ENCODE assay signal across 25 cellular contexts in genomic region chr11:91075032-91075695, GRCh38.
"Had no signal": no experiment of that assay in that cellular context is flagged by ENCODE, and none has a peak within 500 bp of the region (broad histone marks: within the 10 kb centered on the region; RNA-seq: fewer than 3 reads in every experiment).

No MANE protein-coding gene starts in this region.

- H3K4me3 ChIP-seq: K562, SJSA1, SK-N-MC had no signal

- H3K36me3 ChIP-seq: SJSA1 had no signal

- H3K9me3 ChIP-seq: SJSA1 had no signal

- H3K27me3 ChIP-seq: SJSA1 had no signal

- H3K27ac ChIP-seq: HL-60, KMS-11, RWPE1, SJSA1, SK-N-MC had no signal

- H3K4me1 ChIP-seq: SJSA1 had no signal

- ATAC-seq: K562, Panc1, PC-3 had no signal

- DNase-seq: MV-4-11; NCI-H1048; NCI-H1105; NCI-H1417 treated with DMSO at 0.1 percent for 48 hours; NCI-H146; NCI-H1694 treated with DMSO at 0.1 percent for 48 hours; NCI-H1930; NCI-H2081; NCI-H2107; NCI-H2227 treated with DMSO at 0.1 percent for 48 hours; NCI-H446; NCI-H510A; NCI-H524 treated with DMSO at 0.1 percent for 48 hours; NCI-H69; NCI-H774; NK-92 treated with Interleukin-12 subunit alpha and Interleukin-12 subunit beta, amount 100 ng/mL, for 24 hours; PC-3; SIG-M5 had no signal
